In the genomic region with DNA sequence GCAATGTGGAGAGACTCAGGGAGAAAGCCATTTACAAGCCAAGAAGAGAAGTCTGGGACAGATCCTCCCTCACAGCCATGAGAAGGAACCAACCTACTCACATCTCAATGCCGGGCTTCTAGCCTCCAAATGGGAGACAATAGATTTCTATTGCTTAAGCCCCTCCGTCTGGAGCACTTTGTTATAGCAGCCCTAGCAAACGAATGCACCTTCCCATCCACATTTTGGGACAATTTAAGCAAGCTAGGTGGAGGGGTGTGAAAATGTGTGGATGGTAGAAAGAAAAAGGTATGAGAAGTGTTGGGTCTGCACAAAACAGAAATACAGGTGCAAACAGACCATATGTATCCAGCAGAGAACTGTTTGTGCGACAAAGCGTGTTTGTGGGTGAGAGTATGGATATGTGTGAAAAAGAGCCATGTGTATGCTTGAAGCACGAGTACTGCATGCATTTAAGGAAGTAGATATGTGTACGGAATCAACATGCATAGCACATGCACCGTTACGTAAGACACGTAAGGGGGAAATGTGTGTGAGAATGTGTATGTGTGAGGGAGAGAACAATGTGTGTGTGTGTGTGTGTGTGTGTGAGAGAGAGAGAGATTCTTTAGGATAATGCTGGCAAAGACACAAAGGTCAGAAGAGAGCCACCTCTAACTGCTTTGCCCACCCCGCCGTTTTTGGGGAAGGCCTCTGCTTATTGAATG, we compare ENCODE assay signal across 17 cellular contexts.
"Had no signal": no experiment of that assay in that cellular context is flagged by ENCODE, and none has a peak within 500 bp of the region (broad histone marks: within the 10 kb centered on the region; RNA-seq: fewer than 3 reads in every experiment).

No MANE protein-coding gene starts in this region.

- H3K36me3 Mint-ChIP-seq: stimulated activated effector memory CD8-positive, alpha-beta T cell treated with anti-CD3 and anti-CD28 coated beads, Interleukin-12 subunit alpha, Interleukin-12 subunit beta, amount 100 ng/mL, for 72 hours; T-cell had no signal

- H3K27ac Mint-ChIP-seq: activated T-cell treated with anti-CD3 and anti-CD28 coated beads, Interleukin-2, amount 50 U/mL, for 72 hours; stimulated activated effector memory CD8-positive, alpha-beta T cell treated with anti-CD3 and anti-CD28 coated beads, Interleukin-12 subunit alpha, Interleukin-12 subunit beta, amount 100 ng/mL, for 72 hours; T-cell had no signal

- H3K36me3 ChIP-seq: ascending aorta, gastrocnemius medialis, left ventricle myocardium inferior, ovary, stomach, upper lobe of left lung had no signal

- DNase-seq: activated CD4-positive, alpha-beta T cell treated with anti-CD3 and anti-CD28 coated beads, Interleukin-2, amount 50 U/mL, for 1 hour; activated effector memory CD4-positive, alpha-beta T cell treated with anti-CD3 and anti-CD28 coated beads, Interleukin-2, amount 50 U/mL, for 16 hours; activated naive CD4-positive, alpha-beta T cell treated with anti-CD3 and anti-CD28 coated beads, Interleukin-2, amount 50 U/mL, for 16 hours; activated T-cell treated with anti-CD3 and anti-CD28 coated beads, Interleukin-2, amount 50 U/mL, for 72 hours; cortex of kidney; effector CD8-positive, alpha-beta T cell; gastrocnemius medialis; left ventricle myocardium inferior; ovary; stimulated activated CD4-positive, alpha-beta T cell treated with anti-CD3 and anti-CD28 coated beads, Interleukin-4, amount 100 ng/mL, for 24 hours; stomach; T-cell; upper lobe of left lung had no signal

- ATAC-seq: activated CD4-positive, CD25-positive, alpha-beta regulatory T cell treated with anti-CD3 and anti-CD28 coated beads, Interleukin-2, amount 50 U/mL, for 24 hours; activated T-cell treated with anti-CD3 and anti-CD28 coated beads, Interleukin-2, amount 50 U/mL, for 72 hours; esophagus mucosa; gastrocnemius medialis; stimulated activated effector memory CD8-positive, alpha-beta T cell treated with anti-CD3 and anti-CD28 coated beads, Interleukin-12 subunit alpha, Interleukin-12 subunit beta, amount 100 ng/mL, for 72 hours; T-cell had no signal

- H3K4me3 ChIP-seq: ascending aorta, gastrocnemius medialis, left ventricle myocardium inferior, ovary, stomach, upper lobe of left lung had no signal

- H3K9me3 ChIP-seq: ascending aorta, gastrocnemius medialis, left ventricle myocardium inferior, ovary, stomach, upper lobe of left lung had no signal

- H3K27ac ChIP-seq: ascending aorta, gastrocnemius medialis, left ventricle myocardium inferior, stomach, upper lobe of left lung had no signal

- H3K9me3 Mint-ChIP-seq: activated T-cell treated with anti-CD3 and anti-CD28 coated beads, Interleukin-2, amount 50 U/mL, for 72 hours; stimulated activated effector memory CD8-positive, alpha-beta T cell treated with anti-CD3 and anti-CD28 coated beads, Interleukin-12 subunit alpha, Interleukin-12 subunit beta, amount 100 ng/mL, for 72 hours; T-cell had no signal

- H3K4me1 ChIP-seq: ascending aorta had no signal

- H3K27me3 ChIP-seq: gastrocnemius medialis, ovary had no signal

- H3K4me3 Mint-ChIP-seq: activated T-cell treated with anti-CD3 and anti-CD28 coated beads, Interleukin-2, amount 50 U/mL, for 72 hours; stimulated activated effector memory CD8-positive, alpha-beta T cell treated with anti-CD3 and anti-CD28 coated beads, Interleukin-12 subunit alpha, Interleukin-12 subunit beta, amount 100 ng/mL, for 72 hours; T-cell had no signal
